Comparison of ENCODE assay signal across 27 cellular contexts in the genomic region with DNA sequence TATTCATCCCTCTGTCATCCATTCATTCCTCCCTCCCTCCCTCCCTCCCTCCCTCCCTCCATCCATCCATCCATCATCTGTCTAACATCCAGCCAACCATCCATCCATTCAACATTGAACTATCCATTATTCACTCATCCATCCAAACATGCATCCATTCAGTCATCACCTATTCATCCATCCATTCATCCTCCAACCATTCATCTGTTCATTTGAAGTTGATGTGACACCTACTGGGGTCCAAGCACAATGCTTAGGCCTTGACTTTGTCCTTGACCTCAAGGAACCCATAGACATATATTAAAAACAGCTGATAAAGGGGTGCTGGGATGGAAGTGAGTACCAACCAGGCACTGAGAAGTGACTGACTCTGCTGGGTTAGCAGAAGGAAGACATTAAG.
"Had no signal": no experiment of that assay in that cellular context is flagged by ENCODE, and none has a peak within 500 bp of the region (broad histone marks: within the 10 kb centered on the region; RNA-seq: fewer than 3 reads in every experiment).

No MANE protein-coding gene starts in this region.

- H3K27ac ChIP-seq: body of pancreas, colonic mucosa, esophagus squamous epithelium, hepatocyte, upper lobe of left lung had no signal

- DNase-seq: activated CD4-positive, alpha-beta T cell treated with anti-CD3 and anti-CD28 coated beads for 36 hours; activated CD4-positive, alpha-beta T cell treated with anti-CD3 and anti-CD28 coated beads, Interleukin-2, amount 50 U/mL, for 4 hours; activated CD4-positive, CD25-positive, alpha-beta regulatory T cell; activated gamma-delta T cell treated with Interleukin-2 at 50 U/mL for 16 hours; anterior cingulate cortex; body of pancreas; cerebellar nuclear complex; colonic mucosa; effector CD8-positive, alpha-beta T cell; esophagus squamous epithelium; foreskin melanocyte; islet precursor cell; left cardiac atrium; left ventricle myocardium superior; mucosa of descending colon; posterior cingulate gyrus; stimulated activated CD4-positive, alpha-beta T cell treated with anti-CD3 and anti-CD28 coated beads, Interleukin-15, amount 100 ng/mL, for 24 hours; stimulated activated CD4-positive, alpha-beta T cell treated with anti-CD3 and anti-CD28 coated beads, Interleukin-2, amount 100 ng/mL, for 24 hours; substantia nigra; T-helper 1 cell; upper lobe of left lung had no signal

- H2AFZ ChIP-seq: hepatocyte had no signal

- H3K9me3 ChIP-seq: body of pancreas, colonic mucosa, esophagus squamous epithelium, mucosa of descending colon, upper lobe of left lung had no signal

- ATAC-seq: activated CD4-positive, alpha-beta T cell treated with anti-CD3 and anti-CD28 coated beads for 36 hours; activated naive CD4-positive, alpha-beta T cell treated with anti-CD3 and anti-CD28 coated beads, Interleukin-2, amount 50 U/mL, for 72 hours; body of pancreas; left cardiac atrium; left ventricle myocardium superior; mucosa of descending colon; right cardiac atrium had no signal

- H3K9me3 Mint-ChIP-seq: nephron; stimulated activated naive CD8-positive, alpha-beta T cell treated with anti-CD3 and anti-CD28 coated beads, Interleukin-15, Interleukin-2, amounts not matched to agents 100 ng/mL and 50 ng/mL, for 24 hours had no signal

- H3K36me3 ChIP-seq: colonic mucosa had no signal

- H3K4me1 ChIP-seq: colonic mucosa had no signal

- FAIRE-seq: endometrium had no signal

- H3K4me3 Mint-ChIP-seq: activated CD4-positive, alpha-beta T cell treated with anti-CD3 and anti-CD28 coated beads for 36 hours; nephron; stimulated activated naive CD8-positive, alpha-beta T cell treated with anti-CD3 and anti-CD28 coated beads, Interleukin-15, Interleukin-2, amounts not matched to agents 100 ng/mL and 50 ng/mL, for 24 hours had no signal

- H3K4me2 ChIP-seq: hepatocyte had no signal

- H3K27me3 Mint-ChIP-seq: activated CD4-positive, alpha-beta T cell treated with anti-CD3 and anti-CD28 coated beads for 36 hours; stimulated activated naive CD8-positive, alpha-beta T cell treated with anti-CD3 and anti-CD28 coated beads, Interleukin-15, Interleukin-2, amounts not matched to agents 100 ng/mL and 50 ng/mL, for 24 hours had no signal

- H3K27ac Mint-ChIP-seq: activated CD4-positive, alpha-beta T cell treated with anti-CD3 and anti-CD28 coated beads for 36 hours; stimulated activated naive CD8-positive, alpha-beta T cell treated with anti-CD3 and anti-CD28 coated beads, Interleukin-15, Interleukin-2, amounts not matched to agents 100 ng/mL and 50 ng/mL, for 24 hours had no signal

- H3K27me3 ChIP-seq: body of pancreas, colonic mucosa, esophagus squamous epithelium, hepatocyte, upper lobe of left lung had no signal

- H3K4me3 ChIP-seq: body of pancreas, colonic mucosa, esophagus squamous epithelium, hepatocyte, mucosa of descending colon, upper lobe of left lung had no signal
